Comparison of ENCODE assay signal across 8 cellular contexts in genomic region chr4:85370400-85371032, GRCh38.
DNase-seq lines count a peak whose midpoint lies in the region; ATAC-seq, FAIRE-seq and TF ChIP-seq lines count a peak whose summit lies in the region.

No MANE protein-coding gene starts in this region.

- H3K4me3 ChIP-seq in OCI-LY7 (ENCODE audit: low read depth, low read length, poor library complexity, severe bottlenecking) (no peak overlapping the region), H1 (ENCODE audit: extremely low read depth in 1 of 4, insufficient read depth in 2 of 4, low read depth in 3 of 4, low read length in 4 of 4) (no peak overlapping the region), mucosa of descending colon (no peak overlapping the region)

- H4K5ac ChIP-seq in H1 (ENCODE audit: insufficient read length, low read depth, low read length), result no peak overlapping the region

- H3K56ac ChIP-seq in H1 (replicated peaks; ENCODE audit: insufficient read length, low read depth, low read length), result no peak overlapping the region

- TF ChIP-seq POLR2A in H1 (IDR thresholded peaks at IDR 0.05; ENCODE audit: control extremely low read depth in 1 of 2, low read depth in 2 of 2, low read length in 2 of 2), result no peak

- no peak overlapping the region for H4K91ac ChIP-seq in H1 (replicated peaks; ENCODE audit: insufficient read length, low read length)

- CTCF ChIA-PET in OCI-LY7 (lab: Charles Lee; ENCODE audit: unreplicated experiment), result no interaction called here
- CTCF ChIA-PET in H1 (lab: Charles Lee; ENCODE audit: partially characterized antibody), result interaction anchor here (0.7 to 3.4 kb wide), 12 partner anchors 10 to 286 kb away, joined by 3 to 17 read pairs (median 5); no protein-coding TSS in a partner anchor

- 76% methylated on average over 5 of the region's 5 CpGs; no CpG with 5 or more reads in 1 of the 2 experiments for WGBS in H1 (ENCODE audit: extremely low coverage in 1 of 2, insufficient coverage in 1 of 2, insufficient read length in 1 of 2, insufficient replicate concordance in 2 of 2, low coverage in 1 of 2, low lambda C conversion rate in 2 of 2, missing lambda C conversion rate in 1 of 2), 2 experiments

- no peak overlapping the region for H2BK120ac ChIP-seq in H1 (replicated peaks; ENCODE audit: low read depth, low read length)

- no TSS peak for BruUV-seq in OCI-LY7 (replicated peaks; lab: Mats Ljungman, UMichigan)

- no peaks in the 10 kb centered on the region for H3K27me3 ChIP-seq in H1 (replicated peaks in 1 of 4; ENCODE audit: control insufficient read depth in 3 of 4, extremely low read depth in 1 of 4, insufficient read depth in 3 of 4, low read length in 3 of 4)

- no peak overlapping the region for H2AK5ac ChIP-seq in H1 (ENCODE audit: low read depth, low read length)

- DNase-seq in NCI-H510A treated with DMSO at 0.1 percent for 48 hours (lab: John Stamatoyannopoulos, UW) (peak; percentile 20), NCI-H510A (lab: John Stamatoyannopoulos, UW) (no peak), GM20000 (ENCODE audit: low spot score) (peak; percentile 13), OCI-LY7 (ENCODE audit: low spot score) (peak; percentile 64), H1 (ENCODE audit: low read depth in 1 of 2, low spot score in 2 of 2) (peak; percentile 7 to 63), mucosa of descending colon (peak in 2 of 3 donors; percentile 20 to 55)
- no peak for DNase-seq in stimulated activated naive CD4-positive, alpha-beta T cell (lab: John Stamatoyannopoulos, UW)

- FAIRE-seq in H1 (lab: Jason Lieb, UNC), result peak; percentile 92

- H3K27ac ChIP-seq in OCI-LY7 (ENCODE audit: low read depth, low read length, poor library complexity, severe bottlenecking), result no peak overlapping the region
- H3K27ac ChIP-seq in H1 (ENCODE audit: low read depth, low read length), result no peak overlapping the region

- H3K9me2 ChIP-seq in OCI-LY7 (ENCODE audit: insufficient read depth, low read length), result no peaks in the 10 kb centered on the region

- H2BK20ac ChIP-seq in H1 (ENCODE audit: low read length), result no peak overlapping the region

- no peaks in the 10 kb centered on the region for H3K36me3 ChIP-seq in OCI-LY7 (ENCODE audit: insufficient read depth, low read length)
- no peaks in the 10 kb centered on the region for H3K36me3 ChIP-seq in H1 (ENCODE audit: control insufficient read depth in 2 of 4, insufficient read depth in 4 of 4, low read length in 3 of 4)
- no peaks in the 10 kb centered on the region for H3K36me3 ChIP-seq in mucosa of descending colon (ENCODE audit: low read depth)

- peak; percentile 97 for ATAC-seq in HG03442 (IDR thresholded peaks at IDR 0.05; ENCODE audit: unreplicated experiment)
- ATAC-seq in mucosa of descending colon, result peak; percentile 65

- no peaks in the 10 kb centered on the region for H3K79me2 ChIP-seq in OCI-LY7 (ENCODE audit: insufficient read depth, low read depth, low read length)
- H3K79me2 ChIP-seq in H1 (ENCODE audit: control insufficient read depth in 1 of 2, insufficient read depth in 2 of 2, low read length in 2 of 2), result no peaks in the 10 kb centered on the region

- no peak overlapping the region for H3K23ac ChIP-seq in H1 (ENCODE audit: insufficient read length)

- no peaks in the 10 kb centered on the region for H3K79me1 ChIP-seq in H1 (ENCODE audit: low read depth, low read length)

- H2BK15ac ChIP-seq in H1 (ENCODE audit: low read length), result no peak overlapping the region

- H2BK12ac ChIP-seq in H1 (ENCODE audit: low read depth, low read length), result peak overlapping the region; percentile 69; the same call in 1 of the 2 replicates

- H3K4me2 ChIP-seq in OCI-LY7 (ENCODE audit: low read length), result peak overlapping the region; percentile 31; the same call in 1 of the 2 replicates
- H3K4me2 ChIP-seq in H1 (ENCODE audit: insufficient read depth in 1 of 2, low read depth in 2 of 2, low read length in 2 of 2), result no peak overlapping the region

- TF ChIP-seq CTCF in GM20000 (IDR thresholded peaks at IDR 0.05; ENCODE audit: extremely low read depth, missing control alignments) (peak; percentile 72), OCI-LY7 (conservative IDR thresholded peaks at IDR 0.05; ENCODE audit: low read length) (peak; percentile 92), H1 (IDR thresholded peaks at IDR 0.05; ENCODE audit: control extremely low read depth in 1 of 3, insufficient read depth in 1 of 3, low read depth in 1 of 3, low read length in 3 of 3) (peak; percentile 52 to 84 (median 79)), mucosa of descending colon (IDR thresholded peaks at IDR 0.05) (peak; percentile 27)

- H3K9ac ChIP-seq in H1 (replicated peaks in 1 of 4; ENCODE audit: extremely low read depth in 1 of 4, low read depth in 3 of 4, low read length in 3 of 4), result no peak overlapping the region

- H3K4ac ChIP-seq in H1 (replicated peaks; ENCODE audit: insufficient read length, low read depth, low read length), result no peak overlapping the region

- peak; percentile 82 to 89 for TF ChIP-seq RAD21 in H1 (IDR thresholded peaks at IDR 0.05 in 1 of 2, conservative IDR thresholded peaks at IDR 0.05 in 1 of 2; ENCODE audit: low read depth in 2 of 2, low read length in 2 of 2)

- H3K23me2 ChIP-seq in H1 (ENCODE audit: low read depth, low read length), result no peaks in the 10 kb centered on the region

- H4K20me1 ChIP-seq in OCI-LY7 (ENCODE audit: insufficient read depth, low read length) (no peaks in the 10 kb centered on the region), H1 (replicated peaks in 1 of 2; ENCODE audit: control insufficient read depth in 1 of 2, insufficient read depth in 2 of 2, low read length in 2 of 2) (no peaks in the 10 kb centered on the region)

- no peak overlapping the region for H3K14ac ChIP-seq in H1 (ENCODE audit: insufficient read length)

- H2AFZ ChIP-seq in OCI-LY7 (ENCODE audit: low read length) (peak overlapping the region; percentile 44; the same call in 1 of the 2 replicates), H1 (ENCODE audit: low read length) (0 out of 2 replicates have a peak overlapping the region, but pooled peaks have one; percentile 24)

- TF ChIP-seq EP300 in H1 (IDR thresholded peaks at IDR 0.05; ENCODE audit: borderline replicate concordance in 1 of 2, low read depth in 2 of 2, low read length in 2 of 2), result no peak

- 0 out of 2 replicates have a peak overlapping the region, but pooled peaks have one; percentile 9 for H2BK5ac ChIP-seq in H1 (ENCODE audit: low read depth, low read length)

- H3K4me1 ChIP-seq in OCI-LY7 (ENCODE audit: insufficient read depth, low read length, poor library complexity, severe bottlenecking), result peaks cover 4% of the 10 kb centered on the region
- H3K4me1 ChIP-seq in H1 (replicated peaks in 1 of 4; ENCODE audit: control insufficient read depth in 3 of 4, insufficient read depth in 4 of 4, low read length in 3 of 4), result peaks cover 0 to 10% (median 0%) of the 10 kb centered on the region in 4 experiments; a peak in 1 of 7 replicates
- H3K4me1 ChIP-seq in mucosa of descending colon (ENCODE audit: low read depth), result no peaks in the 10 kb centered on the region

- intact Hi-C loops in OCI-LY7 (cut with micrococcal nuclease; ENCODE audit: unreplicated experiment) (loop anchor here (1.0 kb wide), 2 partner anchors 142 to 378 kb away; no protein-coding TSS in a partner anchor), mucosa of descending colon (cut with DNase I, micrococcal nuclease) (loop anchor here in 1 of 2 donors (5.0 kb wide), 1 partner anchor 223 kb away; no protein-coding TSS in a partner anchor)

- H3K9me3 ChIP-seq in OCI-LY7 (ENCODE audit: low read length) (no peaks in the 10 kb centered on the region), H1 (ENCODE audit: insufficient read depth in 2 of 2, low read depth in 1 of 2, low read length in 1 of 2) (no peaks in the 10 kb centered on the region), mucosa of descending colon (no peaks in the 10 kb centered on the region)

- peak overlapping the region; percentile 0; the same call in 1 of the 2 replicates for H3K18ac ChIP-seq in H1 (ENCODE audit: extremely low read depth, low read length)

- POLR2A ChIA-PET in OCI-LY7 (lab: Charles Lee) (interaction anchor here (0.5 kb wide), 1 partner anchor 453 kb away, joined by 3 read pairs; no protein-coding TSS in a partner anchor), H1 (lab: Charles Lee; ENCODE audit: partially characterized antibody) (no interaction called here)

- H4K8ac ChIP-seq in H1 (ENCODE audit: extremely low read depth, insufficient read depth, low read length), result no peak overlapping the region

TF ChIP-seq in H1, 55 proteins besides CTCF, POLR2A, EP300 and RAD21:
- TF ChIP-seq JUND (IDR thresholded peaks at IDR 0.05; ENCODE audit: low read length) (0 out of 2 replicates have a peak, but pooled peaks have one; percentile 50), YY1 (IDR thresholded peaks at IDR 0.05; ENCODE audit: low read depth, low read length) (peak; percentile 38; the same call in 1 of the 2 replicates), NANOG (IDR thresholded peaks at IDR 0.05; ENCODE audit: insufficient read depth, low read depth, low read length, poor library complexity, severe bottlenecking) (no peak)
TF ChIP-seq in H1: peak in this region for 2.

Comparison
In these comparisons a context has a peak if more than half of its experiments do, and no peak if none do; other contexts are left out.
1. DNase-seq: peak in NCI-H510A treated with DMSO at 0.1 percent for 48 hours (single experiment), GM20000 (single experiment), OCI-LY7 (single experiment), H1 (2 of 2) and mucosa of descending colon (2 of 3); none in NCI-H510A (single experiment) and stimulated activated naive CD4-positive, alpha-beta T cell (0 of 6).
2. CTCF ChIP-seq: peak in every context shown above with its lines; median percentile 92 in OCI-LY7; 79 in H1; 72 in GM20000; 27 in mucosa of descending colon.